In the genomic region with DNA sequence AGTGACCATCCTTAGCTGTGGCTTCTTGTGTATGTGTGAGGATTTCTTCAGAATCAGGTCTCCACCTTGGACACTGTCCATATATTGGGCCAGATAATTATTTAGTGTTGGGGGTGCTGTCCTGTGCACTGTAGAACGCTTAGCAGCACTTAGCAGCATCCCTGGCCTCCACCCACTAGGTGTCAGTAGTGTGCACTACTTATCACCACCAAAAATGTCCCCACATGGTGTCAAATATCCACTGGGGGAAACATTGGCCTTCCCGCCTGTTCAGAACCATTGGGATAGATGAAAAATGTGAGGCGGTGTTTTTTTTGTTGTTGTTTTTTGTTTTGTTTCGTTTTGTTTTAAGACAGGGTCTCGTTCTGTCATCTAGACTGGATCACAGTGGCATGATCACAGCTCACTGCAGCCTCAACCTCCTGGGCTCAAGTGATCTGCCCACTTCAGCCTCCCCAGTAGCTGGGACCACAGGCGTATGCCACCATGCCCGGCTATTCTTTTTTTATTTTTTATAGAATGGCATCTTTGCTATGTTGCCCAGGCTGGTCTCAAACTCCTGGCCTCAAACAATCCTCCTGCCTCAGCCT, we compare ENCODE assay signal across 8 cellular contexts.
A peak's percentile ranks its signal among the peaks of the same experiment; 100 is the strongest.
DNase-seq lines count a peak whose midpoint lies in the region; ATAC-seq, FAIRE-seq and TF ChIP-seq lines count a peak whose summit lies in the region.

No MANE protein-coding gene starts in this region.

- no peak for FAIRE-seq in endothelial cell of umbilical vein (lab: Jason Lieb, UNC)

- DNase-seq in activated CD4-positive, alpha-beta T cell treated with anti-CD3 and anti-CD28 coated beads for 48 hours = peak; percentile 60
- DNase-seq in activated CD4-positive, alpha-beta T cell treated with anti-CD3 and anti-CD28 coated beads, Interleukin-2, amount 50 U/mL, for 4 hours = no peak
- DNase-seq in OCI-LY7 (ENCODE audit: low spot score) (peak; percentile 52), endothelial cell of umbilical vein (ENCODE audit: low read depth, low spot score) (no peak), type B pancreatic cell (ENCODE audit: extremely low spot score, unreplicated experiment) (no peak), middle frontal gyrus (ENCODE audit: extremely low spot score, low spot score) (no peak), gastrocnemius medialis (no peak)

- H3K9me3 ChIP-seq in OCI-LY7 (ENCODE audit: low read length) = no peaks in the 10 kb centered on the region
- H3K9me3 ChIP-seq in endothelial cell of umbilical vein (replicated peaks; ENCODE audit: control insufficient read depth, insufficient read depth, low read length) = no peaks in the 10 kb centered on the region
- no peaks in the 10 kb centered on the region for H3K9me3 ChIP-seq in gastrocnemius medialis

- no peak overlapping the region for H3K4me2 ChIP-seq in OCI-LY7 (ENCODE audit: low read length)
- H3K4me2 ChIP-seq in endothelial cell of umbilical vein (ENCODE audit: insufficient read depth, low read length) = no peak overlapping the region

- H3K4me1 Mint-ChIP-seq in type B pancreatic cell (ENCODE audit: unreplicated experiment) = peaks cover 4% of the 10 kb centered on the region

- no peaks in the 10 kb centered on the region for H3K4me1 ChIP-seq in OCI-LY7 (ENCODE audit: insufficient read depth, low read length, poor library complexity, severe bottlenecking)
- H3K4me1 ChIP-seq in endothelial cell of umbilical vein (ENCODE audit: control insufficient read depth, extremely low read depth, insufficient read depth, low read length) = no peaks in the 10 kb centered on the region
- no peaks in the 10 kb centered on the region for H3K4me1 ChIP-seq in gastrocnemius medialis

- peaks cover 3% of the 10 kb centered on the region for H3K36me3 Mint-ChIP-seq in type B pancreatic cell

- intact Hi-C loops in OCI-LY7 (cut with micrococcal nuclease; ENCODE audit: unreplicated experiment) (no loop called here), endothelial cell of umbilical vein (cut with micrococcal nuclease) (no loop called here), gastrocnemius medialis (cut with DNase I; ENCODE audit: low total_unique reads) (no loop called here)

- H3K4me3 Mint-ChIP-seq in type B pancreatic cell = no peak overlapping the region

- H3K79me2 ChIP-seq in OCI-LY7 (ENCODE audit: insufficient read depth, low read depth, low read length) (no peaks in the 10 kb centered on the region), endothelial cell of umbilical vein (ENCODE audit: control insufficient read depth, insufficient read depth, low read length) (no peaks in the 10 kb centered on the region)

- no peaks in the 10 kb centered on the region for H3K9me1 ChIP-seq in endothelial cell of umbilical vein (replicated peaks; ENCODE audit: control insufficient read depth, extremely low read depth, insufficient read depth, low read length)

- H4K20me1 ChIP-seq in OCI-LY7 (ENCODE audit: insufficient read depth, low read length) (no peaks in the 10 kb centered on the region), endothelial cell of umbilical vein (replicated peaks; ENCODE audit: control insufficient read depth, extremely low read depth, insufficient read depth, low read length) (no peaks in the 10 kb centered on the region)

- peaks cover 6% of the 10 kb centered on the region for H3K9me3 Mint-ChIP-seq in type B pancreatic cell

- H3K27me3 ChIP-seq in endothelial cell of umbilical vein (ENCODE audit: control insufficient read depth in 2 of 2, insufficient read depth in 2 of 2, low read length in 2 of 2) (no peaks in the 10 kb centered on the region), gastrocnemius medialis (no peaks in the 10 kb centered on the region)

- dilution Hi-C loops in endothelial cell of umbilical vein (cut with MboI; ENCODE audit: extremely low pct_ligation_motif_present, low sequenced_read_pairs) = no loop called here

- CTCF ChIA-PET in OCI-LY7 (lab: Charles Lee; ENCODE audit: unreplicated experiment) (no interaction called here), endothelial cell of umbilical vein (lab: Charles Lee) (no interaction called here)

- H2AFZ ChIP-seq in OCI-LY7 (ENCODE audit: low read length) = no peak overlapping the region
- no peak overlapping the region for H2AFZ ChIP-seq in endothelial cell of umbilical vein (ENCODE audit: low read depth, low read length)

- BruUV-seq in OCI-LY7 (replicated peaks; lab: Mats Ljungman, UMichigan) (no TSS peak), endothelial cell of umbilical vein (replicated peaks; lab: Mats Ljungman, UMichigan) (no TSS peak)

- H3K9me2 ChIP-seq in OCI-LY7 (ENCODE audit: insufficient read depth, low read length) = no peaks in the 10 kb centered on the region

- POLR2A ChIA-PET in OCI-LY7 (lab: Charles Lee) (no interaction called here), endothelial cell of umbilical vein (lab: Charles Lee) (no interaction called here)

- in situ Hi-C loops in gastrocnemius medialis (cut with MboI; ENCODE audit: low sequenced_read_pairs in 4 of 4) = no loop called here

- H3K27ac Mint-ChIP-seq in type B pancreatic cell = no peak overlapping the region

- TF ChIP-seq POLR2A in endothelial cell of umbilical vein (IDR thresholded peaks at IDR 0.05; ENCODE audit: low read depth, low read length) = no peak
- no peak for TF ChIP-seq POLR2A in gastrocnemius medialis (IDR thresholded peaks at IDR 0.05)

- H3K27me3 Mint-ChIP-seq in type B pancreatic cell = no peaks in the 10 kb centered on the region

- TF ChIP-seq CTCF in OCI-LY7 (conservative IDR thresholded peaks at IDR 0.05; ENCODE audit: low read length) (peak; percentile 85), endothelial cell of umbilical vein (IDR thresholded peaks at IDR 0.05; ENCODE audit: extremely low read depth in 1 of 2, insufficient read depth in 1 of 2, low read depth in 1 of 2, low read length in 2 of 2) (peak; percentile 52 to 58), type B pancreatic cell (conservative IDR thresholded peaks at IDR 0.05) (peak; percentile 62), gastrocnemius medialis (IDR thresholded peaks at IDR 0.05 in 4 of 5, conservative IDR thresholded peaks at IDR 0.05 in 1 of 5) (peak in 1 of 5 experiments; percentile 31)

- ATAC-seq in HG02642 (IDR thresholded peaks at IDR 0.05; ENCODE audit: poor library complexity, unreplicated experiment) (peak; percentile 87), gastrocnemius medialis (no peak)

- no peak overlapping the region for H3K9ac ChIP-seq in endothelial cell of umbilical vein (replicated peaks; ENCODE audit: extremely low read depth, insufficient read depth, low read length)

- no peak overlapping the region for H3K27ac ChIP-seq in OCI-LY7 (ENCODE audit: low read depth, low read length, poor library complexity, severe bottlenecking)
- H3K27ac ChIP-seq in endothelial cell of umbilical vein (ENCODE audit: insufficient read depth, low read depth, low read length) = no peak overlapping the region
- no peak overlapping the region for H3K27ac ChIP-seq in gastrocnemius medialis

- H3K36me3 ChIP-seq in OCI-LY7 (ENCODE audit: insufficient read depth, low read length) (no peaks in the 10 kb centered on the region), endothelial cell of umbilical vein (ENCODE audit: control insufficient read depth in 2 of 2, extremely low read depth in 1 of 2, insufficient read depth in 2 of 2, low read length in 2 of 2) (no peaks in the 10 kb centered on the region), gastrocnemius medialis (no peaks in the 10 kb centered on the region)

- no peak overlapping the region for H3K4me3 ChIP-seq in OCI-LY7 (ENCODE audit: low read depth, low read length, poor library complexity, severe bottlenecking)
- H3K4me3 ChIP-seq in endothelial cell of umbilical vein (replicated peaks in 1 of 3; ENCODE audit: insufficient read depth in 1 of 3, low read depth in 1 of 3, low read length in 3 of 3) = no peak overlapping the region
- no peak overlapping the region for H3K4me3 ChIP-seq in gastrocnemius medialis

TF ChIP-seq in endothelial cell of umbilical vein, 7 proteins besides CTCF, POLR2A, EP300 and RAD21:
- TF ChIP-seq MYC (IDR thresholded peaks at IDR 0.05; ENCODE audit: low read depth, low read length) = no peak
- TF ChIP-seq, protein P1, sequence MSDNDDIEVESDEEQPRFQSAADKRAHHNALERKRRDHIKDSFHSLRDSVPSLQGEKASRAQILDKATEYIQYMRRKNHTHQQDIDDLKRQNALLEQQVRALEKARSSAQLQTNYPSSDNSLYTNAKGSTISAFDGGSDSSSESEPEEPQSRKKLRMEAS (IDR thresholded peaks at IDR 0.05; ENCODE audit: insufficient read depth, insufficient read length) = no peak
- no peak for TF ChIP-seq EZH2 (IDR thresholded peaks at IDR 0.05; ENCODE audit: borderline replicate concordance, low read depth, low read length, severe bottlenecking)
- no peak for TF ChIP-seq JUN (IDR thresholded peaks at IDR 0.05; ENCODE audit: borderline replicate concordance, insufficient read depth, insufficient read length, low read depth)
- no peak for TF ChIP-seq FOS (IDR thresholded peaks at IDR 0.05; ENCODE audit: borderline replicate concordance, insufficient read depth, low read length)
- no peak for TF ChIP-seq POLR2AphosphoS5 (IDR thresholded peaks at IDR 0.05; ENCODE audit: insufficient read depth, low read depth, low read length)
- TF ChIP-seq GATA2 (IDR thresholded peaks at IDR 0.05; ENCODE audit: insufficient read depth, insufficient read length, low read depth, low read length) = no peak

Comparison
In these comparisons a context has a peak if more than half of its experiments do, and no peak if none do; other contexts are left out.
1. DNase-seq: peak in activated CD4-positive, alpha-beta T cell treated with anti-CD3 and anti-CD28 coated beads for 48 hours (single experiment) and OCI-LY7 (single experiment); none in activated CD4-positive, alpha-beta T cell treated with anti-CD3 and anti-CD28 coated beads, Interleukin-2, amount 50 U/mL, for 4 hours (0 of 2), endothelial cell of umbilical vein (single experiment), type B pancreatic cell (single experiment), middle frontal gyrus (single experiment) and gastrocnemius medialis (0 of 2).